1 cellular context compared by ENCODE assay signal in the genomic region with DNA sequence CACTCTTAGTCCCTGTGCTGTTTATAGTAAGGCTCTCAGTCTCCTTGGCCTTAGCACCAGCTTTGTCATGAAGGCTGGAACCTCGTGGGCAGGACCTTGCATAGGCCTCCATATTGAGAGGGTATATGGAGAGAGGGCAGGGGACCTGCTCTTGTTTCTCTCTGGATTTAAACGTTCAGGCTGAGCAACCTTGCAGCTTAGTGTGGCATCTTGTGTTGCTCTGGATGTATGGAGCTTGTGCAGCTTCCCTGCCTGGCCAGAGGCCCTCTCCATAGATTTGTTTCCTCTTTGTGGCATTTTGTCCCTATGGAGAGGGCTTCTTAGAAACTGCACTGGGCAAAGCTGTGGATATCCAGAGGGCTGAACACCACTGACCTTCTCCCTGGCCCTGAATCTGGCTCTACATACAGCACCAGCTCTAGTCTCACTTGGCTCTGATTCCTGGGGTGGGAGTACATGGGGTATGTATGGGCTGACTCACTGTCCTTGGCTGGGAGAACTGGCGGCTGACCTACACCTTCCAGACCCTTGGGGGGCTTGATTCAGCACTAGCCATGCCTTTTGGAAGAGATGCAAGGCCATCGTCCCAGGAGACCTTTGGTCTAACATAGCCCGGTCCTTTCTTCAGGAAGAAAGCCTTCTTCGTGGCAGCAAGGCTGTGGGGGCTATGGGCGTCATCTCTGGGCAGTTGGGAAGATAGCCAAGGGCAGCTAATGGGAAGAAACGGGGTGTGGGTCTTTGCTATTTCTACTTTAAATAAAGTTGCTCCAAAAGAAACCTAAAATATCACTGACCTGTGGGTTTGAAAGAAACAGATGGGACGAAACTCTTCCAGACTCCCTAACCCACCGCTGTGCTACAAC.
TF ChIP-seq lines count a peak whose summit lies in the region.

No MANE protein-coding gene starts in this region.

TF ChIP-seq in K562, 482 proteins besides CTCF, POLR2A, EP300 and RAD21:
- TF ChIP-seq, protein P1, sequence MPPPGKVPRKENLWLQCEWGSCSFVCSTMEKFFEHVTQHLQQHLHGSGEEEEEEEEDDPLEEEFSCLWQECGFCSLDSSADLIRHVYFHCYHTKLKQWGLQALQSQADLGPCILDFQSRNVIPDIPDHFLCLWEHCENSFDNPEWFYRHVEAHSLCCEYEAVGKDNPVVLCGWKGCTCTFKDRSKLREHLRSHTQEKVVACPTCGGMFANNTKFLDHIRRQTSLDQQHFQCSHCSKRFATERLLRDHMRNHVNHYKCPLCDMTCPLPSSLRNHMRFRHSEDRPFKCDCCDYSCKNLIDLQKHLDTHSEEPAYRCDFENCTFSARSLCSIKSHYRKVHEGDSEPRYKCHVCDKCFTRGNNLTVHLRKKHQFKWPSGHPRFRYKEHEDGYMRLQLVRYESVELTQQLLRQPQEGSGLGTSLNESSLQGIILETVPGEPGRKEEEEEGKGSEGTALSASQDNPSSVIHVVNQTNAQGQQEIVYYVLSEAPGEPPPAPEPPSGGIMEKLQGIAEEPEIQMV (tag; conservative IDR thresholded peaks at IDR 0.05; ENCODE audit: low read depth), result no peak
- TF ChIP-seq NFIC (IDR thresholded peaks at IDR 0.05), result 0 out of 2 replicates have a peak, but pooled peaks have one; percentile 4
- TF ChIP-seq, protein P2, sequence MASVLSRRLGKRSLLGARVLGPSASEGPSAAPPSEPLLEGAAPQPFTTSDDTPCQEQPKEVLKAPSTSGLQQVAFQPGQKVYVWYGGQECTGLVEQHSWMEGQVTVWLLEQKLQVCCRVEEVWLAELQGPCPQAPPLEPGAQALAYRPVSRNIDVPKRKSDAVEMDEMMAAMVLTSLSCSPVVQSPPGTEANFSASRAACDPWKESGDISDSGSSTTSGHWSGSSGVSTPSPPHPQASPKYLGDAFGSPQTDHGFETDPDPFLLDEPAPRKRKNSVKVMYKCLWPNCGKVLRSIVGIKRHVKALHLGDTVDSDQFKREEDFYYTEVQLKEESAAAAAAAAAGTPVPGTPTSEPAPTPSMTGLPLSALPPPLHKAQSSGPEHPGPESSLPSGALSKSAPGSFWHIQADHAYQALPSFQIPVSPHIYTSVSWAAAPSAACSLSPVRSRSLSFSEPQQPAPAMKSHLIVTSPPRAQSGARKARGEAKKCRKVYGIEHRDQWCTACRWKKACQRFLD (CRISPR knock-in tag; IDR thresholded peaks at IDR 0.05), result no peak
